In the genomic region with DNA sequence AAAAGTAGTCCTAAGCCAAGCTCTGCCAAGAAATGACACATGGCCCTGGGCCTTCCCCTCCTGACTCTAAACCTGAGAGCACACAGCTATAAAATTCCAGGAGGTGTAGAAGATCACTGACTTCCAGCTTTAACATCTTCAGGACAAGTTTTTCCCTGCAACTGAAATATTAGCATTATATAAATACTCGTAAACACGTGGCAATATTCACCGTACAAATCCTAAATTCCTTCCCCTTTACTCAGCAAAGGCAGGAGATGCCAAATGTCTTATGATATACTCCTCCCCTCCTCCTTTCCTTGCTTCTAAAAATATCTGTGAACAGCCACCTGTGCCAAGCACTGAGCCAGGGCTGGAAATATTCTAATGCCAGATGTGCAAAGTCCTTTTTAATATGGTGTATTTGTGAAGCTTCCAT, we compare ENCODE assay signal across 15 cellular contexts.
DNase-seq lines count a peak whose midpoint lies in the region; ATAC-seq and TF ChIP-seq lines count a peak whose summit lies in the region.
"Had no signal": no experiment of that assay in that cellular context is flagged by ENCODE, and none has a peak within 500 bp of the region (broad histone marks: within the 10 kb centered on the region; RNA-seq: fewer than 3 reads in every experiment).

No MANE protein-coding gene starts in this region.

- no peaks in the 10 kb centered on the region for H3K27me3 Mint-ChIP-seq in stimulated activated naive B cell treated with anti-CD40 and anti-IgM and Interleukin-4, amounts not matched to agents 10 μg/mL and 1 μg/mL and 100 μg/mL, for 72 hours

- H3K27ac ChIP-seq in heart right ventricle (peak overlapping the region in 7 of 10 donors; percentile 40 to 62 (median 54)), transverse colon (peak overlapping the region in 3 of 4 donors; percentile 27 to 53 (median 44))

- TF ChIP-seq POLR2A in transverse colon (IDR thresholded peaks at IDR 0.05) = no peak

- H3K9me3 ChIP-seq in heart right ventricle = peaks cover 0 to 4% (median 0%) of the 10 kb centered on the region in 11 donors
- H3K9me3 ChIP-seq in transverse colon = no peaks in the 10 kb centered on the region

- H3K4me3 Mint-ChIP-seq in stimulated activated naive B cell treated with anti-CD40 and anti-IgM and Interleukin-4, amounts not matched to agents 10 μg/mL and 1 μg/mL and 100 μg/mL, for 72 hours = no peak overlapping the region
- H3K4me3 Mint-ChIP-seq: naive thymus-derived CD4-positive, alpha-beta T cell had no signal

- DNase-seq in HFF-Myc (ENCODE audit: extremely low read depth, low read depth) (peak; percentile 66), astrocyte of the spinal cord (ENCODE audit: low read depth, low spot score) (peak; percentile 1), heart right ventricle (peak in 1 of 2 donors; percentile 36), transverse colon (no peak), NCI-H1417 treated with DMSO at 0.1 percent for 48 hours (lab: John Stamatoyannopoulos, UW) (no peak), SHP77 (lab: John Stamatoyannopoulos, UW) (no peak)
- DNase-seq in stimulated activated naive B cell treated with anti-CD40 and anti-IgM and Interleukin-4, amounts not matched to agents 10 μg/mL and 1 μg/mL and 100 μg/mL, for 72 hours = no peak
- DNase-seq: activated CD8-positive, alpha-beta memory T cell treated with anti-CD3 and anti-CD28 coated beads for 24 hours; activated naive CD4-positive, alpha-beta T cell; cortex of kidney; KBM-7; naive thymus-derived CD4-positive, alpha-beta T cell; NCI-H2029 treated with DMSO at 0.1 percent for 48 hours; SIG-M5 had no signal

- H3K36me3 Mint-ChIP-seq in stimulated activated naive B cell treated with anti-CD40 and anti-IgM and Interleukin-4, amounts not matched to agents 10 μg/mL and 1 μg/mL and 100 μg/mL, for 72 hours = peaks cover 10 to 24% of the 10 kb centered on the region in 2 donors
- H3K36me3 Mint-ChIP-seq: naive thymus-derived CD4-positive, alpha-beta T cell had no signal

- TF ChIP-seq EP300 in transverse colon (IDR thresholded peaks at IDR 0.05; ENCODE audit: low read depth) = peak; percentile 23

- H3K27ac Mint-ChIP-seq in stimulated activated naive B cell treated with anti-CD40 and anti-IgM and Interleukin-4, amounts not matched to agents 10 μg/mL and 1 μg/mL and 100 μg/mL, for 72 hours = no peak overlapping the region
- H3K27ac Mint-ChIP-seq: naive thymus-derived CD4-positive, alpha-beta T cell had no signal

- peak; percentile 39 to 90 (median 82) for ATAC-seq in heart right ventricle
- ATAC-seq in stimulated activated naive B cell treated with anti-CD40 and anti-IgM and Interleukin-4, amounts not matched to agents 10 μg/mL and 1 μg/mL and 100 μg/mL, for 72 hours (replicated peaks) = no peak
- ATAC-seq: naive thymus-derived CD4-positive, alpha-beta T cell; sciatic nerve had no signal

- peaks cover 20 to 25% of the 10 kb centered on the region in 2 donors for H3K4me1 Mint-ChIP-seq in stimulated activated naive B cell treated with anti-CD40 and anti-IgM and Interleukin-4, amounts not matched to agents 10 μg/mL and 1 μg/mL and 100 μg/mL, for 72 hours

- TF ChIP-seq CTCF in HFF-Myc (IDR thresholded peaks at IDR 0.05; ENCODE audit: low read depth, low read length, missing control alignments) (no peak), astrocyte of the spinal cord (IDR thresholded peaks at IDR 0.05; ENCODE audit: low read depth, low read length) (no peak), heart right ventricle (IDR thresholded peaks at IDR 0.05) (no peak), transverse colon (IDR thresholded peaks at IDR 0.05) (no peak)

- H3K4me3 ChIP-seq in HFF-Myc (replicated peaks; ENCODE audit: low read depth, low read length) (no peak overlapping the region), astrocyte of the spinal cord (ENCODE audit: low read depth, low read length) (no peak overlapping the region), heart right ventricle (no peak overlapping the region), transverse colon (no peak overlapping the region)

- H3K9me3 Mint-ChIP-seq in stimulated activated naive B cell treated with anti-CD40 and anti-IgM and Interleukin-4, amounts not matched to agents 10 μg/mL and 1 μg/mL and 100 μg/mL, for 72 hours = peaks cover 4 to 7% of the 10 kb centered on the region in 2 donors

- intact Hi-C loops in heart right ventricle (cut with DNase I) = loop anchor here in 2 of 10 donors (10.0 kb wide), 2 partner anchors 72 to 122 kb away; no protein-coding TSS in a partner anchor
- intact Hi-C loops in transverse colon (cut with DNase I; ENCODE audit: low total_unique reads) = no loop called here

- in situ Hi-C loops in astrocyte of the spinal cord (cut with HindIII; ENCODE audit: low sequenced_read_pairs) (no loop called here), transverse colon (cut with MboI; ENCODE audit: low pct_ligation_motif_present in 1 of 4, low pct_unique_long_range_greater_than_20kb in 1 of 4, low sequenced_read_pairs in 3 of 4) (no loop called here)

- H3K4me1 ChIP-seq in heart right ventricle = peaks cover 0 to 59% (median 28%) of the 10 kb centered on the region in 9 donors
- peaks cover 0 to 11% (median 0%) of the 10 kb centered on the region in 4 donors for H3K4me1 ChIP-seq in transverse colon

- 35 to 49% methylated on average over 3 of the region's 3 CpGs for WGBS in heart right ventricle, 2 donors
- WGBS in transverse colon (ENCODE audit: low coverage in 1 of 2), 2 donors = 44 to 48% methylated on average over 3 of the region's 3 CpGs

- H3K27me3 ChIP-seq in heart right ventricle (no peaks in the 10 kb centered on the region), transverse colon (no peaks in the 10 kb centered on the region)

- H3K36me3 ChIP-seq in heart right ventricle = no peaks in the 10 kb centered on the region
- H3K36me3 ChIP-seq in transverse colon = no peaks in the 10 kb centered on the region

Comparison
In these comparisons a context has a peak if more than half of its experiments do, and no peak if none do; other contexts are left out.
1. DNase-seq: peak in HFF-Myc (single experiment) and astrocyte of the spinal cord (single experiment); none in transverse colon (single experiment), stimulated activated naive B cell treated with anti-CD40 and anti-IgM and Interleukin-4, amounts not matched to agents 10 μg/mL and 1 μg/mL and 100 μg/mL, for 72 hours (single experiment), NCI-H1417 treated with DMSO at 0.1 percent for 48 hours (single experiment) and SHP77 (0 of 2).
2. ATAC-seq: peak in heart right ventricle (8 of 8); none in stimulated activated naive B cell treated with anti-CD40 and anti-IgM and Interleukin-4, amounts not matched to agents 10 μg/mL and 1 μg/mL and 100 μg/mL, for 72 hours (0 of 2).